11 cellular contexts compared by ENCODE assay signal in genomic region chr3:133136114-133137041, GRCh38.
DNase-seq lines count a peak whose midpoint lies in the region; ATAC-seq and TF ChIP-seq lines count a peak whose summit lies in the region.
"Had no signal": no experiment of that assay in that cellular context is flagged by ENCODE, and none has a peak within 500 bp of the region (broad histone marks: within the 10 kb centered on the region; RNA-seq: fewer than 3 reads in every experiment).

No MANE protein-coding gene starts in this region.

- H3K4me3 ChIP-seq in GM23338: no peak overlapping the region
- H3K4me3 ChIP-seq in endodermal cell (ENCODE audit: low read length): no peak overlapping the region

- H3K27ac ChIP-seq in GM23338 (ENCODE audit: low read depth) (no peak overlapping the region), endodermal cell (ENCODE audit: low read depth, low read length) (no peak overlapping the region)

- H3K27ac Mint-ChIP-seq in GM23338 (peak overlapping the region; percentile 33; the same call in 1 of the 2 replicates), endodermal cell (peak overlapping the region; percentile 57)
- H3K27ac Mint-ChIP-seq: natural killer cell had no signal

- no peaks in the 10 kb centered on the region for H3K27me3 ChIP-seq in GM23338 (ENCODE audit: insufficient read depth)
- H3K27me3 ChIP-seq in endodermal cell (ENCODE audit: control insufficient read depth, insufficient read depth, low read length, poor library complexity, severe bottlenecking): no peaks in the 10 kb centered on the region

- H3K9me2 ChIP-seq in GM23338 (ENCODE audit: insufficient read depth): peaks cover 8% of the 10 kb centered on the region

- no peaks in the 10 kb centered on the region for H3K27me3 Mint-ChIP-seq in GM23338 (ENCODE audit: insufficient read depth, low read depth, poor library complexity)
- H3K27me3 Mint-ChIP-seq in endodermal cell (ENCODE audit: insufficient read depth): no peaks in the 10 kb centered on the region

- H3K4me2 ChIP-seq in GM23338: no peak overlapping the region

- H3K4me1 Mint-ChIP-seq in GM23338 (peaks cover 35% of the 10 kb centered on the region), endodermal cell (peaks cover 14% of the 10 kb centered on the region)
- H3K4me1 Mint-ChIP-seq: natural killer cell had no signal

- peaks cover 11% of the 10 kb centered on the region; the same call in 1 of the 2 replicates for H3K79me2 ChIP-seq in GM23338 (replicated peaks; ENCODE audit: insufficient read depth)

- TF ChIP-seq CTCF in GM23338 (conservative IDR thresholded peaks at IDR 0.05; ENCODE audit: low read depth in 2 of 2) (no peak), endodermal cell (conservative IDR thresholded peaks at IDR 0.05) (no peak)

- no peak for DNase-seq in GM23338 (ENCODE audit: low spot score)
- peak; percentile 98 for DNase-seq in NCI-H146 (lab: John Stamatoyannopoulos, UW)
- no peak for DNase-seq in endodermal cell
- no peak for DNase-seq in glomerular visceral epithelial cell (ENCODE audit: extremely low spot score)
- no peak for DNase-seq in midbrain (lab: John Stamatoyannopoulos, UW)
- no peak for DNase-seq in activated CD4-positive, CD25-positive, alpha-beta regulatory T cell treated with anti-CD3 and anti-CD28 coated beads, Interleukin-2, amount 50 U/mL, for 72 hours
- no peak for DNase-seq in stimulated activated CD4-positive, alpha-beta T cell treated with anti-CD3 and anti-CD28 coated beads, Interleukin-2, amount 100 ng/mL, for 48 hours
- DNase-seq: activated effector memory CD4-positive, alpha-beta T cell treated with Interleukin-2 at 50 U/mL for 16 hours; natural killer cell; SIG-M5 had no signal

- H3K9ac ChIP-seq in endodermal cell (ENCODE audit: extremely low read depth, low read length, poor library complexity, severe bottlenecking): no peak overlapping the region

- WGBS in endodermal cell (ENCODE audit: insufficient coverage in 1 of 2, insufficient read length in 1 of 2), 2 experiments: 94 to 98% methylated on average over 2 of the region's 2 CpGs

- no peaks in the 10 kb centered on the region for H3F3A ChIP-seq in GM23338 (replicated peaks; ENCODE audit: low read depth)

- H2AFZ ChIP-seq in GM23338: no peak overlapping the region

- H3K9me3 Mint-ChIP-seq in GM23338 (no peaks in the 10 kb centered on the region; the same call in 2 of the 3 replicates), endodermal cell (peaks cover 2% of the 10 kb centered on the region)

- H4K20me1 ChIP-seq in GM23338 (replicated peaks; ENCODE audit: insufficient read depth): 0 out of 2 replicates have a peak, but pooled peaks cover 4% of the 10 kb centered on the region

- H3K4me1 ChIP-seq in GM23338 (ENCODE audit: insufficient read depth) (peaks cover 34% of the 10 kb centered on the region), endodermal cell (ENCODE audit: control insufficient read depth, insufficient read depth, low read length) (no peaks in the 10 kb centered on the region)

- H3K36me3 Mint-ChIP-seq in GM23338 (ENCODE audit: low read depth): no peaks in the 10 kb centered on the region
- H3K36me3 Mint-ChIP-seq in endodermal cell (ENCODE audit: low read depth): no peaks in the 10 kb centered on the region
- H3K36me3 Mint-ChIP-seq: natural killer cell had no signal

- H3K9me3 ChIP-seq in endodermal cell (ENCODE audit: control insufficient read depth, low read length): no peaks in the 10 kb centered on the region

- H3K4me3 Mint-ChIP-seq in GM23338 (no peak overlapping the region), endodermal cell (no peak overlapping the region)
- H3K4me3 Mint-ChIP-seq: natural killer cell had no signal

- H3K36me3 ChIP-seq in GM23338 (ENCODE audit: insufficient read depth) (no peaks in the 10 kb centered on the region), endodermal cell (ENCODE audit: control insufficient read depth, insufficient read depth, low read length) (no peaks in the 10 kb centered on the region)

- ATAC-seq in GM18517 (IDR thresholded peaks at IDR 0.05; ENCODE audit: unreplicated experiment) (peak; percentile 69), GM23338 (no peak)
- ATAC-seq: natural killer cell had no signal

TF ChIP-seq in GM23338, 12 proteins besides CTCF, POLR2A, EP300 and RAD21:
- no peak for TF ChIP-seq ZNF462 (CRISPR knock-in tag; IDR thresholded peaks at IDR 0.05)
- TF ChIP-seq ZNF114 (CRISPR knock-in tag; IDR thresholded peaks at IDR 0.05): no peak
- TF ChIP-seq ETS1 (IDR thresholded peaks at IDR 0.05): no peak
- no peak for TF ChIP-seq CREB1 (CRISPR knock-in tag; IDR thresholded peaks at IDR 0.05; ENCODE audit: low read depth)
- no peak for TF ChIP-seq ZNF331 (CRISPR knock-in tag; IDR thresholded peaks at IDR 0.05; ENCODE audit: low read depth)
- TF ChIP-seq NANOG (IDR thresholded peaks at IDR 0.05; ENCODE audit: borderline replicate concordance): no peak
- no peak for TF ChIP-seq STAT1 (IDR thresholded peaks at IDR 0.05; ENCODE audit: unreplicated experiment)
- TF ChIP-seq POLR2AphosphoS5 (IDR thresholded peaks at IDR 0.05; ENCODE audit: low read depth): no peak
